19 cellular contexts compared by ENCODE assay signal in the genomic region with DNA sequence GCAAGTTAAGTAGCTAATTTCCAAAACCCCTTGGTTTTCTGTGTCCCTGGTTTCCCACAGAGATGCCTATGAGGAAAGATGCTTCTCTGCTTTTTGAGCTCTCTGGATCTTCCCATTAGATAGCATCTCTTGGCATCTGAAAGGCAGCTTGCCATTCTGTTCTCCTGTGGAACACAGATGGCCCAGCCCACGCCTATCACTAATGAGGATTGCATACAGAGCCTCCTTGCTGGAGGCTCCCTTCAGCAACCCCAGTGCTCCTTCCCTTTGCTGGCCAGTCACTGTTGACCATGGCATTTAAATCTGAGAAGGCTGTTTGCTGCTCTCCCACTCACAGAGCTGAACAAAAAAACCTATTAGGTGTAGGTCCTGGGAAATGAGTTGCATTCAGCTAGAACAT. TPM values are rescaled to one million over a fixed set of nuclear protein-coding genes. Genes with fewer than 3 reads are reported as not detected.
"Had no signal": no experiment of that assay in that cellular context is flagged by ENCODE, and none has a peak within 500 bp of the region (broad histone marks: within the 10 kb centered on the region; RNA-seq: fewer than 3 reads in every experiment).

No MANE protein-coding gene starts in this region.

- H3K4me3 Mint-ChIP-seq: activated CD8-positive, alpha-beta T cell treated with anti-CD3 and anti-CD28 coated beads for 36 hours; brain; dendritic cell treated with granulocyte-macrophage colony-stimulating factor and Interleukin-4, amounts not matched to agents 40 ng/mL and 50 ng/mL, for 4 days; effector memory CD8-positive, alpha-beta T cell; naive thymus-derived CD4-positive, alpha-beta T cell; T-helper 17 cell had no signal

- H3K36me3 Mint-ChIP-seq: activated naive CD4-positive, alpha-beta T cell treated with anti-CD3 and anti-CD28 coated beads, Interleukin-2, amount 50 U/mL, for 72 hours; brain; naive thymus-derived CD4-positive, alpha-beta T cell had no signal

- H3K9me3 Mint-ChIP-seq: activated CD8-positive, alpha-beta T cell treated with anti-CD3 and anti-CD28 coated beads for 36 hours; activated naive CD4-positive, alpha-beta T cell treated with anti-CD3 and anti-CD28 coated beads, Interleukin-2, amount 50 U/mL, for 72 hours; brain; dendritic cell treated with granulocyte-macrophage colony-stimulating factor and Interleukin-4, amounts not matched to agents 40 ng/mL and 50 ng/mL, for 4 days; effector memory CD8-positive, alpha-beta T cell had no signal

- H3K9ac ChIP-seq: parathyroid adenoma had no signal

- H3K27ac ChIP-seq: epithelial cell of prostate, parathyroid adenoma, tibial artery, uterus had no signal

- H3K4me1 Mint-ChIP-seq: T-helper 17 cell had no signal

- H3K27ac Mint-ChIP-seq: activated CD8-positive, alpha-beta T cell treated with anti-CD3 and anti-CD28 coated beads for 36 hours; activated naive CD4-positive, alpha-beta T cell treated with anti-CD3 and anti-CD28 coated beads, Interleukin-2, amount 50 U/mL, for 72 hours; dendritic cell treated with granulocyte-macrophage colony-stimulating factor and Interleukin-4, amounts not matched to agents 40 ng/mL and 50 ng/mL, for 4 days; effector memory CD8-positive, alpha-beta T cell; naive thymus-derived CD4-positive, alpha-beta T cell; T-helper 17 cell had no signal

- H3K27me3 ChIP-seq: tibial artery, uterus had no signal

- H3K4me1 ChIP-seq: parathyroid adenoma, tibial artery, uterus had no signal

- DNase-seq: activated CD4-positive, alpha-beta T cell treated with anti-CD3 and anti-CD28 coated beads for 48 hours; activated CD8-positive, alpha-beta T cell treated with anti-CD3 and anti-CD28 coated beads for 36 hours; activated effector memory CD4-positive, alpha-beta T cell treated with anti-CD3 and anti-CD28 coated beads, Interleukin-2, amount 50 U/mL, for 16 hours; activated T-cell treated with anti-CD3 and anti-CD28 coated beads, Interleukin-2, amount 50 U/mL, for 48 hours; amniotic stem cell; central memory CD4-positive, alpha-beta T cell; effector memory CD8-positive, alpha-beta T cell; left colon; naive thymus-derived CD4-positive, alpha-beta T cell; stimulated activated CD4-positive, alpha-beta T cell treated with anti-CD3 and anti-CD28 coated beads, Interleukin-2, amount 100 ng/mL, for 24 hours; T-helper 17 cell; tibial artery; uterus had no signal

- H3K4me3 ChIP-seq: lung, tibial artery, uterus had no signal

- H3K36me3 ChIP-seq: tibial artery, uterus had no signal

- H3K9me3 ChIP-seq: tibial artery, uterus had no signal

RNA-seq across cellular contexts. Expression of gene ETV5, which starts 34.4 kb away (rescaled TPM):
- polyA plus RNA-seq: naive thymus-derived CD4-positive, alpha-beta T cell had no signal
